In the genomic region with DNA sequence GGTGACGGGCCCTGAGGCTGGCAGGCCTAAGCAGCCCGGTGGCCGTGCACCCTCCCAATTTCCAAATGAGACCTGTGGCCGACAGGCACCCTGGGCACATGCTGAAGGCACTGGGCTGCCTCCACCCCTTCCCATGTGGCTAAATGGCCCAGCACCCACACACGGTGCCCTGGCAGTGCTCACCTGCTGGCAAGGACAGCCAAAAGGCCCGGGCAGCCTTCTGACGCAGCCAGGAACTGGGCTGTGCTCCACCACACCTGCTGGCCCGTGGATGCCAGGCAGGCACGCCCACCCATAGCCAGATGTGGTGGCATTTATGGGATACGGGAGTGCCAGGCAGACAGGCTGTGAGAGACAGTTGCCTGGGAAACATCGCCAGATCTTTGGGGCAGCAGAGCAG, we compare ENCODE assay signal across 1 cellular context.
TF ChIP-seq lines count a peak whose summit lies in the region.

No MANE protein-coding gene starts in this region.

TF ChIP-seq in GM12878, 131 proteins besides CTCF, POLR2A, EP300 and RAD21:
- TF ChIP-seq, protein P1, sequence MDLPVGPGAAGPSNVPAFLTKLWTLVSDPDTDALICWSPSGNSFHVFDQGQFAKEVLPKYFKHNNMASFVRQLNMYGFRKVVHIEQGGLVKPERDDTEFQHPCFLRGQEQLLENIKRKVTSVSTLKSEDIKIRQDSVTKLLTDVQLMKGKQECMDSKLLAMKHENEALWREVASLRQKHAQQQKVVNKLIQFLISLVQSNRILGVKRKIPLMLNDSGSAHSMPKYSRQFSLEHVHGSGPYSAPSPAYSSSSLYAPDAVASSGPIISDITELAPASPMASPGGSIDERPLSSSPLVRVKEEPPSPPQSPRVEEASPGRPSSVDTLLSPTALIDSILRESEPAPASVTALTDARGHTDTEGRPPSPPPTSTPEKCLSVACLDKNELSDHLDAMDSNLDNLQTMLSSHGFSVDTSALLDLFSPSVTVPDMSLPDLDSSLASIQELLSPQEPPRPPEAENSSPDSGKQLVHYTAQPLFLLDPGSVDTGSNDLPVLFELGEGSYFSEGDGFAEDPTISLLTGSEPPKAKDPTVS (IDR thresholded peaks at IDR 0.05; ENCODE audit: low read depth, low read length), result no peak
- TF ChIP-seq POLR2AphosphoS5 (IDR thresholded peaks at IDR 0.05; ENCODE audit: low read length), result no peak; the same call in 1 of the 2 replicates
- TF ChIP-seq, protein P2, sequence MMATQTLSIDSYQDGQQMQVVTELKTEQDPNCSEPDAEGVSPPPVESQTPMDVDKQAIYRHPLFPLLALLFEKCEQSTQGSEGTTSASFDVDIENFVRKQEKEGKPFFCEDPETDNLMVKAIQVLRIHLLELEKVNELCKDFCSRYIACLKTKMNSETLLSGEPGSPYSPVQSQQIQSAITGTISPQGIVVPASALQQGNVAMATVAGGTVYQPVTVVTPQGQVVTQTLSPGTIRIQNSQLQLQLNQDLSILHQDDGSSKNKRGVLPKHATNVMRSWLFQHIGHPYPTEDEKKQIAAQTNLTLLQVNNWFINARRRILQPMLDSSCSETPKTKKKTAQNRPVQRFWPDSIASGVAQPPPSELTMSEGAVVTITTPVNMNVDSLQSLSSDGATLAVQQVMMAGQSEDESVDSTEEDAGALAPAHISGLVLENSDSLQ (IDR thresholded peaks at IDR 0.05), result no peak
- TF ChIP-seq CHD1 (IDR thresholded peaks at IDR 0.05; ENCODE audit: low read depth, low read length), result no peak
- no peak for TF ChIP-seq KLF5 (IDR thresholded peaks at IDR 0.05; ENCODE audit: partially characterized antibody)
- no peak for TF ChIP-seq SIN3A (IDR thresholded peaks at IDR 0.05; ENCODE audit: low read depth, low read length)
- TF ChIP-seq, protein P3, sequence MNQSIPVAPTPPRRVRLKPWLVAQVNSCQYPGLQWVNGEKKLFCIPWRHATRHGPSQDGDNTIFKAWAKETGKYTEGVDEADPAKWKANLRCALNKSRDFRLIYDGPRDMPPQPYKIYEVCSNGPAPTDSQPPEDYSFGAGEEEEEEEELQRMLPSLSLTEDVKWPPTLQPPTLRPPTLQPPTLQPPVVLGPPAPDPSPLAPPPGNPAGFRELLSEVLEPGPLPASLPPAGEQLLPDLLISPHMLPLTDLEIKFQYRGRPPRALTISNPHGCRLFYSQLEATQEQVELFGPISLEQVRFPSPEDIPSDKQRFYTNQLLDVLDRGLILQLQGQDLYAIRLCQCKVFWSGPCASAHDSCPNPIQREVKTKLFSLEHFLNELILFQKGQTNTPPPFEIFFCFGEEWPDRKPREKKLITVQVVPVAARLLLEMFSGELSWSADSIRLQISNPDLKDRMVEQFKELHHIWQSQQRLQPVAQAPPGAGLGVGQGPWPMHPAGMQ (IDR thresholded peaks at IDR 0.05; ENCODE audit: borderline replicate concordance), result no peak
- no peak for TF ChIP-seq MTA2 (IDR thresholded peaks at IDR 0.05; ENCODE audit: low read depth)
- TF ChIP-seq, protein P4, sequence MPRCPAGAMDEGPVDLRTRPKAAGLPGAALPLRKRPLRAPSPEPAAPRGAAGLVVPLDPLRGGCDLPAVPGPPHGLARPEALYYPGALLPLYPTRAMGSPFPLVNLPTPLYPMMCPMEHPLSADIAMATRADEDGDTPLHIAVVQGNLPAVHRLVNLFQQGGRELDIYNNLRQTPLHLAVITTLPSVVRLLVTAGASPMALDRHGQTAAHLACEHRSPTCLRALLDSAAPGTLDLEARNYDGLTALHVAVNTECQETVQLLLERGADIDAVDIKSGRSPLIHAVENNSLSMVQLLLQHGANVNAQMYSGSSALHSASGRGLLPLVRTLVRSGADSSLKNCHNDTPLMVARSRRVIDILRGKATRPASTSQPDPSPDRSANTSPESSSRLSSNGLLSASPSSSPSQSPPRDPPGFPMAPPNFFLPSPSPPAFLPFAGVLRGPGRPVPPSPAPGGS (IDR thresholded peaks at IDR 0.05; ENCODE audit: borderline replicate concordance, insufficient read depth, low read depth, low read length, poor library complexity, severe bottlenecking), result no peak
- TF ChIP-seq TCF3 (IDR thresholded peaks at IDR 0.05; ENCODE audit: borderline replicate concordance, insufficient read depth, low read depth, low read length), result no peak
- TF ChIP-seq PAX5 (IDR thresholded peaks at IDR 0.05; ENCODE audit: borderline replicate concordance, low read depth, low read length), result no peak
